In the genomic region with DNA sequence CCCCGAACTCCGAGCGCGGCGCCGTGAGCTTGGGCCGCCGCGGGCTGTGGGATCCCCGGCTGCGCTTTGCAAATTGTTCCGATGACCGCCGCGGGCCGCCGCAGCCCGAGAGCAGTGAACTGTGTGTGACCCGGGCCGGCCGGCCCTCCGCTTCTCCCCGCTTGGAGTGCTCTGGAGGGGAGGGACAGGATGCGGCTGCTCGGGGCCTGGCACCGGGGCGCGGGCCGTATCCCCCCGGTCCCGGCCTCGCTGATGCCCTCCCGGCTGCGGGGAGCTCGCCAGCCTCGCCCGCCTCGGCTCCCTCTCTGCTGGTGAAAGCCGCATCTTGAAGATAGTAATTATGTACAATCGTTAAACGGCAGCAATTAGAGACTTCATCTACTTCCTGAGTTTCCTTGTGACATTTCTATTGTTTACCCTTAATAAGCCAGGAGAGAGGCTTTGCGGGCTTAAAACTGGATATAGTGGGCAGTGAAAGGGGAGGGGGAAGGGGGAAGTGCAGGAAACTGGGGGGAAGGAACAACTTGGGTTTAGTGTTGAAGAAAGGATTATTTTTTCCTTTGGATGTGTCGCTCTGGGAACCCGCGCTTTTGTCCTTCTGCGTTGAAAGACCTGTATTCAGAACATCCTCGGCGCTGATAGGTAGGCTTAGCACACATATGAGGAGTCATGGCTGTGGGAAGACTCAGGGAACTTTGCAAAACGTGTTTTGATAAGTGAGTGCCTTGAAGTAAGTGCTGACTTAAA, we compare ENCODE assay signal across 8 cellular contexts. TPM values are rescaled to one million over a fixed set of nuclear protein-coding genes. Genes with fewer than 3 reads are reported as not detected.
DNase-seq lines count a peak whose midpoint lies in the region; ATAC-seq and TF ChIP-seq lines count a peak whose summit lies in the region.

No MANE protein-coding gene starts in this region.

- POLR2A ChIA-PET in Caco-2 (lab: Charles Lee) = no interaction called here

- peaks cover 8% of the 10 kb centered on the region for H3K27me3 Mint-ChIP-seq in Caco-2 (ENCODE audit: insufficient read depth, unreplicated experiment)
- peaks cover 3 to 14% of the 10 kb centered on the region in 2 donors for H3K27me3 Mint-ChIP-seq in natural killer cell treated with Interleukin-12 subunit alpha and Interleukin-12 subunit beta and Interleukin-15 and Interleukin-18, amount 100 ng/mL, for 72 hours

- TF ChIP-seq CTCF in Caco-2 (IDR thresholded peaks at IDR 0.05; ENCODE audit: insufficient read depth in 1 of 2, low read depth in 1 of 2, low read length in 1 of 2, severe bottlenecking in 1 of 2, unreplicated experiment in 1 of 2) (no peak), foreskin keratinocyte (conservative IDR thresholded peaks at IDR 0.05) (no peak)

- H3K36me3 ChIP-seq in Caco-2 (ENCODE audit: control insufficient read depth, insufficient read depth, low read length) = no peaks in the 10 kb centered on the region
- no peaks in the 10 kb centered on the region for H3K36me3 ChIP-seq in HAP-1 (replicated peaks)
- H3K36me3 ChIP-seq in aorta (ENCODE audit: control insufficient read depth in 1 of 2, insufficient read depth in 2 of 2, low read length in 1 of 2) = no peaks in the 10 kb centered on the region

- in situ Hi-C loops in HAP-1 (cut with MboI; ENCODE audit: low sequenced_read_pairs) = no loop called here

- DNase-seq in Caco-2 = peak in 1 of 2 experiments; percentile 46
- peak; percentile 71 to 75 for DNase-seq in HAP-1 (ENCODE audit: low spot score in 2 of 2)
- peak; percentile 95 for DNase-seq in NCI-H69 (lab: John Stamatoyannopoulos, UW)
- DNase-seq in activated T-helper 1 cell treated with Interleukin-2 at 50 U/mL for 16 hours (ENCODE audit: low read depth) = peak; percentile 4
- DNase-seq in foreskin keratinocyte = no peak
- DNase-seq in natural killer cell treated with Interleukin-12 subunit alpha and Interleukin-12 subunit beta and Interleukin-15 and Interleukin-18, amount 100 ng/mL, for 72 hours (ENCODE audit: low spot score) = no peak
- peak; percentile 73 to 87 for DNase-seq in aorta
- DNase-seq in NCI-H128 (lab: John Stamatoyannopoulos, UW; ENCODE audit: unreplicated experiment) = no peak

- H3K27me3 ChIP-seq in Caco-2 (replicated peaks; ENCODE audit: control insufficient read depth, insufficient read depth, low read length) = no peaks in the 10 kb centered on the region
- no peaks in the 10 kb centered on the region for H3K27me3 ChIP-seq in HAP-1 (ENCODE audit: low read depth)
- peaks cover 95% of the 10 kb centered on the region for H3K27me3 ChIP-seq in foreskin keratinocyte
- H3K27me3 ChIP-seq in aorta (ENCODE audit: control insufficient read depth in 1 of 2, insufficient read depth in 2 of 2, low read length in 1 of 2) = no peaks in the 10 kb centered on the region

- H3K9me3 ChIP-seq in Caco-2 = no peaks in the 10 kb centered on the region
- H3K9me3 ChIP-seq in HAP-1 = no peaks in the 10 kb centered on the region
- H3K9me3 ChIP-seq in aorta (ENCODE audit: control insufficient read depth, low read length) = no peaks in the 10 kb centered on the region

- peaks cover 10% of the 10 kb centered on the region; the same call in 1 of the 2 replicates for H3K4me1 ChIP-seq in Caco-2
- H3K4me1 ChIP-seq in HAP-1 = peaks cover 3% of the 10 kb centered on the region
- H3K4me1 ChIP-seq in foreskin keratinocyte = no peaks in the 10 kb centered on the region
- H3K4me1 ChIP-seq in aorta (ENCODE audit: control insufficient read depth in 1 of 2, insufficient read depth in 2 of 2, low read length in 2 of 2) = peaks cover 5 to 8% of the 10 kb centered on the region in 2 donors

- H3K36me3 Mint-ChIP-seq in Caco-2 (ENCODE audit: insufficient read depth, unreplicated experiment) = peaks cover 5% of the 10 kb centered on the region
- H3K36me3 Mint-ChIP-seq in natural killer cell treated with Interleukin-12 subunit alpha and Interleukin-12 subunit beta and Interleukin-15 and Interleukin-18, amount 100 ng/mL, for 72 hours = no peaks in the 10 kb centered on the region

- BruUV-seq in Caco-2 (replicated peaks; lab: Mats Ljungman, UMichigan) = no TSS peak

- H3K4me3 Mint-ChIP-seq in Caco-2 (ENCODE audit: unreplicated experiment) = peak overlapping the region; percentile 70
- peak overlapping the region; percentile 62 for H3K4me3 Mint-ChIP-seq in natural killer cell treated with Interleukin-12 subunit alpha and Interleukin-12 subunit beta and Interleukin-15 and Interleukin-18, amount 100 ng/mL, for 72 hours

- CTCF ChIA-PET in Caco-2 (lab: Charles Lee) = no interaction called here

- H3K4me3 ChIP-seq in Caco-2 (ENCODE audit: low read depth, low read length) = peak overlapping the region; percentile 49
- H3K4me3 ChIP-seq in HAP-1 = peak overlapping the region; percentile 59
- H3K4me3 ChIP-seq in aorta (ENCODE audit: low read length in 2 of 2) = peak overlapping the region; percentile 79 to 96

- intact Hi-C loops in Caco-2 (cut with micrococcal nuclease; ENCODE audit: unreplicated experiment) (no loop called here), aorta (cut with DNase I) (loop anchor here (2.0 to 10.0 kb wide), 4 partner anchors 19 to 415 kb away; no protein-coding TSS in a partner anchor)

- peak; percentile 14 for ATAC-seq in foreskin keratinocyte
- ATAC-seq in natural killer cell treated with Interleukin-12 subunit alpha and Interleukin-12 subunit beta and Interleukin-15 and Interleukin-18, amount 100 ng/mL, for 72 hours = peak; percentile 51 to 62
- ATAC-seq in aorta (ENCODE audit: low FRiP score) = peak; percentile 65

- WGBS in aorta, 2 donors = 0 to 1% methylated on average over 49 of the region's 49 CpGs

- H3K27ac ChIP-seq in foreskin keratinocyte (no peak overlapping the region), aorta (ENCODE audit: low read depth in 1 of 2, low read length in 2 of 2) (peak overlapping the region; percentile 7 to 35)

- H3K4me1 Mint-ChIP-seq in Caco-2 (ENCODE audit: low read depth, unreplicated experiment) = peaks cover 19% of the 10 kb centered on the region
- peaks cover 29 to 31% of the 10 kb centered on the region in 2 donors for H3K4me1 Mint-ChIP-seq in natural killer cell treated with Interleukin-12 subunit alpha and Interleukin-12 subunit beta and Interleukin-15 and Interleukin-18, amount 100 ng/mL, for 72 hours (ENCODE audit: low read depth in 2 of 2)

- no peak overlapping the region for H3K27ac Mint-ChIP-seq in Caco-2 (ENCODE audit: unreplicated experiment)
- H3K27ac Mint-ChIP-seq in natural killer cell treated with Interleukin-12 subunit alpha and Interleukin-12 subunit beta and Interleukin-15 and Interleukin-18, amount 100 ng/mL, for 72 hours = peak overlapping the region in 1 of 2 donors; percentile 3

- no peaks in the 10 kb centered on the region for H3K9me3 Mint-ChIP-seq in Caco-2 (ENCODE audit: unreplicated experiment)
- no peaks in the 10 kb centered on the region for H3K9me3 Mint-ChIP-seq in natural killer cell treated with Interleukin-12 subunit alpha and Interleukin-12 subunit beta and Interleukin-15 and Interleukin-18, amount 100 ng/mL, for 72 hours

RNA-seq across cellular contexts. Expression of a gene that starts 1.2 kb away (rescaled TPM):
- 8.1 and 8.5 TPM in 2 replicates for total RNA-seq in Caco-2 (2022)
- 0.14 TPM in 1 of 2 replicates, not detected in the other for total RNA-seq in foreskin keratinocyte
- 0.04 TPM in 1 of 2 replicates, not detected in the other for polyA plus RNA-seq in foreskin keratinocyte
- total RNA-seq in natural killer cell treated with Interleukin-12 subunit alpha and Interleukin-12 subunit beta and Interleukin-15 and Interleukin-18, amount 100 ng/mL, for 72 hours = 1 to 10 TPM; 1.1 to 2.4 TPM
- total RNA-seq in aorta = 10 to 100 TPM; 19.7 to 22.8 TPM
- polyA plus RNA-seq in aorta = 1 to 10 TPM; 3.6 to 9.5 TPM

Comparison
In these comparisons a context has a peak if more than half of its experiments do, and no peak if none do; other contexts are left out.
1. DNase-seq: peak in HAP-1 (2 of 2), NCI-H69 (single experiment), activated T-helper 1 cell treated with Interleukin-2 at 50 U/mL for 16 hours (single experiment) and aorta (2 of 2); none in foreskin keratinocyte (0 of 2), natural killer cell treated with Interleukin-12 subunit alpha and Interleukin-12 subunit beta and Interleukin-15 and Interleukin-18, amount 100 ng/mL, for 72 hours (single experiment) and NCI-H128 (single experiment).
2. ATAC-seq: peak in every context shown above with its lines; median percentile 65 in aorta; 56 in natural killer cell treated with Interleukin-12 subunit alpha and Interleukin-12 subunit beta and Interleukin-15 and Interleukin-18, amount 100 ng/mL, for 72 hours; 14 in foreskin keratinocyte.
3. Peak in every context shown above with its lines, with median percentiles within 50 percentile points of each other: H3K4me3 ChIP-seq.